In the genomic region with DNA sequence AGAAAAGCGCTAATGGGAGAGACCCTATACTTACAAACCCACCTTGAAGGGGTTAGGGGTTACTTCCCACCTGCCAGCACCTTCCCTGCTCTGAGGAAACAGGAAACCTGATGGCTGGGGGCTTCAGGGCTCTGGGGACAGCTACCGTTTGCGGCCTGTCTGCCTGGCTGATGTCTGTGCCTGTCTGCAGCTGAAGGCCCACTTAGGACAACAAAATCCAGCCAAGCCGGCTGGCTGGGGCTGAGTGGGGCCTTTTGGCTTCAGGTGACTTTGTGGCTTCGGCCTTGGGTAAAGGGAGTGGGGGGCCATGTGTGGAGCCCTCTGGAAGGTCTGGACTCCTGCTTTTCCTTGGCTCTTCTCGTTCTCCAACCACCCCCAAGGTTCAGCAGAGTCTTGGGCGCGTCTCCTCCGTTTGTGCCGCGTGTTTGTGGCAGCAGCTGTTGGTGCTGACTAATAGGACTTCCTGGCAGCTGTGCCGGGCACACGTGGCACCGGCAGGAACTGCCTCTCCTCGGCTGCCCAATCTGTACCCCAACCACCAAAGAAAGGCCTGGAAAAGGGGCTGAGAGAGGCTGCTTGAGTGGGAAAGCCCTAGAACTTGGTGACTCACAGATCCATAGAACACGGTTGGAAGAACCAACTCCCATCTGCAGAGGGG, we compare ENCODE assay signal across 8 cellular contexts.
A peak's percentile ranks its signal among the peaks of the same experiment; 100 is the strongest.
DNase-seq lines count a peak whose midpoint lies in the region; ATAC-seq, FAIRE-seq and TF ChIP-seq lines count a peak whose summit lies in the region.

No MANE protein-coding gene starts in this region.

- peaks cover 9% of the 10 kb centered on the region; the same call in 1 of the 2 replicates for H3K36me3 ChIP-seq in SJSA1
- H3K36me3 ChIP-seq in lower lobe of right lung = no peaks in the 10 kb centered on the region

- peak; percentile 80 for DNase-seq in H54 (ENCODE audit: insufficient read length, low spot score)
- DNase-seq in SJSA1 (ENCODE audit: low read depth in 1 of 2, low spot score in 2 of 2) = peak; percentile 64 to 73
- DNase-seq in activated naive CD8-positive, alpha-beta T cell treated with anti-CD3 and anti-CD28 coated beads, Interleukin-2, amount 50 U/mL, for 16 hours (ENCODE audit: low read depth, low spot score) = peak; percentile 17
- DNase-seq in lower lobe of right lung = no peak
- DNase-seq in stimulated activated naive B cell treated with anti-CD40 and anti-IgM and Interleukin-4, amounts not matched to agents 10 μg/mL and 1 μg/mL and 100 μg/mL, for 72 hours = peak; percentile 52
- DNase-seq in COLO829 (ENCODE audit: low spot score) = no peak
- DNase-seq in GOT3 (lab: John Stamatoyannopoulos, UW) = no peak
- DNase-seq in RCC 7860 (ENCODE audit: low spot score) = no peak

- ATAC-seq in lower lobe of right lung = peak; percentile 28 to 34
- ATAC-seq in stimulated activated naive B cell treated with anti-CD40 and anti-IgM and Interleukin-4, amounts not matched to agents 10 μg/mL and 1 μg/mL and 100 μg/mL, for 72 hours (replicated peaks) = peak; percentile 33 to 44

- H3K27me3 Mint-ChIP-seq in stimulated activated naive B cell treated with anti-CD40 and anti-IgM and Interleukin-4, amounts not matched to agents 10 μg/mL and 1 μg/mL and 100 μg/mL, for 72 hours = no peaks in the 10 kb centered on the region

- peaks cover 12 to 24% of the 10 kb centered on the region in 2 donors for H3K36me3 Mint-ChIP-seq in stimulated activated naive B cell treated with anti-CD40 and anti-IgM and Interleukin-4, amounts not matched to agents 10 μg/mL and 1 μg/mL and 100 μg/mL, for 72 hours

- H3K4me1 Mint-ChIP-seq in stimulated activated naive B cell treated with anti-CD40 and anti-IgM and Interleukin-4, amounts not matched to agents 10 μg/mL and 1 μg/mL and 100 μg/mL, for 72 hours = peaks cover 72 to 99% of the 10 kb centered on the region in 2 donors

- H3K9me3 Mint-ChIP-seq in stimulated activated naive B cell treated with anti-CD40 and anti-IgM and Interleukin-4, amounts not matched to agents 10 μg/mL and 1 μg/mL and 100 μg/mL, for 72 hours = no peaks in the 10 kb centered on the region

- intact Hi-C loops in lower lobe of right lung (cut with DNase I) = no loop called here

- FAIRE-seq in H54 (lab: Jason Lieb, UNC) = no peak
- no peak for FAIRE-seq in RCC 7860 (lab: Jason Lieb, UNC)

- peak overlapping the region; percentile 99 for H3K27ac Mint-ChIP-seq in stimulated activated naive B cell treated with anti-CD40 and anti-IgM and Interleukin-4, amounts not matched to agents 10 μg/mL and 1 μg/mL and 100 μg/mL, for 72 hours

- no peak for TF ChIP-seq CTCF in lower lobe of right lung (IDR thresholded peaks at IDR 0.05)

- H3K27me3 ChIP-seq in SJSA1 (replicated peaks) = no peaks in the 10 kb centered on the region
- no peaks in the 10 kb centered on the region for H3K27me3 ChIP-seq in lower lobe of right lung (ENCODE audit: low read depth)

- no peak overlapping the region for H3K4me3 ChIP-seq in SJSA1
- H3K4me3 ChIP-seq in lower lobe of right lung = no peak overlapping the region

- H3K27ac ChIP-seq in SJSA1 (peak overlapping the region; percentile 76), lower lobe of right lung (no peak overlapping the region)

- peak overlapping the region; percentile 53 to 65 for H3K4me3 Mint-ChIP-seq in stimulated activated naive B cell treated with anti-CD40 and anti-IgM and Interleukin-4, amounts not matched to agents 10 μg/mL and 1 μg/mL and 100 μg/mL, for 72 hours

- H3K4me1 ChIP-seq in SJSA1 (replicated peaks) (peaks cover 56% of the 10 kb centered on the region), lower lobe of right lung (peaks cover 10% of the 10 kb centered on the region)

- no peak for TF ChIP-seq POLR2A in H54 (IDR thresholded peaks at IDR 0.05; ENCODE audit: low read depth, low read length)

- no peaks in the 10 kb centered on the region for H3K9me3 ChIP-seq in SJSA1 (replicated peaks)
- H3K9me3 ChIP-seq in lower lobe of right lung = no peaks in the 10 kb centered on the region

Comparison
In these comparisons a context has a peak if more than half of its experiments do, and no peak if none do; other contexts are left out.
1. DNase-seq: peak in H54 (single experiment), SJSA1 (2 of 2), activated naive CD8-positive, alpha-beta T cell treated with anti-CD3 and anti-CD28 coated beads, Interleukin-2, amount 50 U/mL, for 16 hours (single experiment) and stimulated activated naive B cell treated with anti-CD40 and anti-IgM and Interleukin-4, amounts not matched to agents 10 μg/mL and 1 μg/mL and 100 μg/mL, for 72 hours (single experiment); none in lower lobe of right lung (single experiment), COLO829 (single experiment), GOT3 (single experiment) and RCC 7860 (single experiment).